ENCODE assay signal across 8 cellular contexts in the genomic region with DNA sequence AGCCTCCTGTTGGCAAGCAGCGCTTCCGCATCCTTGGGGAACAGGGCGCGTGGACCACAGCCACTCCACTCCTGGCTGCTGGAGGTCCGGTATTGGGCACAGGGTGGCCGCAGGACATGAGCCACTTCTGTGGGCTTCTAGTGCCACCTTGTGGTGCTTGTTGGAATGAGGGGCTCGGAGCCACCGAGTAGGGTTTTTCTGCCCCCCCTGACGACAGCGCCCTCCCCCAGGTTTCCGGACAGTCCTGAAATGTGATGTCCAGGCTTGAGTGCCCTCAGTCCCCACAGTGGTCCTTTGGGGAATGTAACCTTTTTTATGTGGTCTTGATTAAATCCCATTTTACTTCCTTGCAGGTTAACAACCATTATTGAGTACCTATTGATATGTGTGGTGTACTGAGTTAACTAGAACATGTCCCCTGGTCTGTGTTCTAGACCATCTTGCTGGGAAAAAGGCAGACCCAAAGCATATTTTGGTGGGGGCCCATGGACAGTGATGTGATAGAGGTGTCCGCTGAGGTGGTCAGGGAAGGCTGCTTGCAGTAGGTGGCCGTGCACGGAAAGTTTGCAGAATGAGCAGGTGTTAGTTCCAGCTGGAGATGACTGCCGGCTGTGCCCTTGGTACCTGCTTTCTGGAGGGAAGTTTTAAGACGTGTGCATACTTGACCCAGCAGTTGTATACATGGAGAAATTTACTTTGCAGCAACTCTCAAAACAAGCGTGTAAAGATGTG.
DNase-seq lines count a peak whose midpoint lies in the region; ATAC-seq and TF ChIP-seq lines count a peak whose summit lies in the region.

No MANE protein-coding gene starts in this region.

- peaks cover 76% of the 10 kb centered on the region for H4K20me1 ChIP-seq in OCI-LY3 (ENCODE audit: insufficient read depth, low read length)

- no peak overlapping the region for H3K4me2 ChIP-seq in OCI-LY3 (ENCODE audit: low read length)

- no peak overlapping the region for H3K4me3 ChIP-seq in OCI-LY3 (ENCODE audit: low read length)
- no peak overlapping the region for H3K4me3 ChIP-seq in gastroesophageal sphincter
- no peak overlapping the region for H3K4me3 ChIP-seq in ovary

- peaks cover 25% of the 10 kb centered on the region for H3K4me1 ChIP-seq in OCI-LY3 (ENCODE audit: low read length)
- peaks cover 0 to 37% (median 2%) of the 10 kb centered on the region in 3 donors for H3K4me1 ChIP-seq in gastroesophageal sphincter
- H3K4me1 ChIP-seq in ovary (ENCODE audit: insufficient read depth) = no peaks in the 10 kb centered on the region

- H3K9me3 ChIP-seq in OCI-LY3 (ENCODE audit: insufficient read depth, low read length) (no peaks in the 10 kb centered on the region), gastroesophageal sphincter (no peaks in the 10 kb centered on the region), ovary (no peaks in the 10 kb centered on the region)

- 29 to 53% methylated on average over 6 to 10 of the region's 17 CpGs for WGBS in gastroesophageal sphincter (ENCODE audit: low coverage in 1 of 2), 2 donors
- 47 to 54% (median 49%) methylated on average over 17 of the region's 17 CpGs for WGBS in ovary, 3 donors

- H3K36me3 ChIP-seq in OCI-LY3 (replicated peaks; ENCODE audit: low read depth, low read length) (peaks cover 89% of the 10 kb centered on the region), gastroesophageal sphincter (peaks cover 0 to 92% of the 10 kb centered on the region in 2 donors), ovary (no peaks in the 10 kb centered on the region)

- ATAC-seq in gastroesophageal sphincter (peak; percentile 57), HG03025 (IDR thresholded peaks at IDR 0.05; ENCODE audit: low FRiP score, unreplicated experiment) (no peak), HG03571 (IDR thresholded peaks at IDR 0.05; ENCODE audit: unreplicated experiment) (no peak)

- no peak overlapping the region for H3K27ac ChIP-seq in OCI-LY3 (ENCODE audit: low read length)
- no peak overlapping the region for H3K27ac ChIP-seq in gastroesophageal sphincter
- no peak overlapping the region for H3K27ac ChIP-seq in ovary

- H2AFZ ChIP-seq in OCI-LY3 (ENCODE audit: low read depth, low read length) = no peak overlapping the region

- TF ChIP-seq CTCF in OCI-LY3 (IDR thresholded peaks at IDR 0.05; ENCODE audit: low read depth, low read length) (peak; percentile 94), gastroesophageal sphincter (IDR thresholded peaks at IDR 0.05) (peak; percentile 66 to 89 (median 82)), ovary (IDR thresholded peaks at IDR 0.05) (peak; percentile 60 to 79 (median 78))

- peaks cover 76% of the 10 kb centered on the region for H3K79me2 ChIP-seq in OCI-LY3 (ENCODE audit: low read length)

- TF ChIP-seq EP300 in gastroesophageal sphincter (IDR thresholded peaks at IDR 0.05) (no peak), ovary (IDR thresholded peaks at IDR 0.05) (no peak)

- H3K27me3 ChIP-seq in OCI-LY3 (ENCODE audit: low read depth, low read length) (no peaks in the 10 kb centered on the region), gastroesophageal sphincter (no peaks in the 10 kb centered on the region), ovary (no peaks in the 10 kb centered on the region)

- TF ChIP-seq POLR2A in gastroesophageal sphincter (IDR thresholded peaks at IDR 0.05) (no peak), ovary (IDR thresholded peaks at IDR 0.05) (no peak)

- DNase-seq in stimulated activated naive CD4-positive, alpha-beta T cell (lab: John Stamatoyannopoulos, UW) = peak in 5 of 6 experiments; percentile 24 to 43 (median 38)
- DNase-seq in stimulated activated naive CD4-positive, alpha-beta T cell treated with Interleukin-2 at 50 U/mL for 16 hours (lab: John Stamatoyannopoulos, UW) = no peak
- peak; percentile 79 for DNase-seq in activated effector memory CD4-positive, alpha-beta T cell treated with anti-CD3 and anti-CD28 coated beads, Interleukin-2, amount 50 U/mL, for 16 hours
- peak; percentile 60 to 80 (median 77) for DNase-seq in ovary

- intact Hi-C loops in ovary (cut with DNase I) = loop anchor here in 2 of 4 donors (10.0 kb wide), 2 partner anchors 105 to 595 kb away; a partner anchor contains a TSS

- H3K9ac ChIP-seq in OCI-LY3 (ENCODE audit: low read length) = no peak overlapping the region
